19 cellular contexts compared by ENCODE assay signal in the genomic region with DNA sequence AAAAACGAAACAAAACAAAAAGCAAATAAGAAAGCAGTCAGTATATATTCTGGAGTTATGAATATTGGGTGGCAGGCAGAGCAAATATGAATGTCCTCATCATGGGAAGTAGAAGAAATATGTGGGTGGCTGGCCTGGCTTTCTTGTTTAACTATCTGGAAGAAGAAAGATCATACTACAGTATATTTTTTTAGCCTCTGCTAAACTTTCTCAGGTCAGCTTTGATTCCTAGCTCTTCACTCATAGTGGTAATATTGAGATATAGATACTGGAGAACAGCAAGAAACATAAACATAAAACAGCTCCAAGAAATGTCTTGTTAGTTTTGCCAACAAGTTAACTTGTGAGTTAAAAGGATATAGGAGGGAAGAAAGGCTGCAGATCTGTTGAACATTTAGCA.
DNase-seq lines count a peak whose midpoint lies in the region; ATAC-seq, FAIRE-seq and TF ChIP-seq lines count a peak whose summit lies in the region.
"Had no signal": no experiment of that assay in that cellular context is flagged by ENCODE, and none has a peak within 500 bp of the region (broad histone marks: within the 10 kb centered on the region; RNA-seq: fewer than 3 reads in every experiment).

No MANE protein-coding gene starts in this region.

- H3K9me3 ChIP-seq in AG04450 (ENCODE audit: control insufficient read depth, insufficient read depth, low read length) (no peaks in the 10 kb centered on the region), RWPE2 (ENCODE audit: severe bottlenecking) (no peaks in the 10 kb centered on the region)
- H3K9me3 ChIP-seq: heart left ventricle had no signal

- peaks cover 61% of the 10 kb centered on the region for H3K4me1 Mint-ChIP-seq in endothelial cell (ENCODE audit: unreplicated experiment)
- peaks cover 77% of the 10 kb centered on the region for H3K4me1 Mint-ChIP-seq in nephron

- no peak for ATAC-seq in RWPE2 (ENCODE audit: low read depth)
- no peak for ATAC-seq in GM21360 (IDR thresholded peaks at IDR 0.05; ENCODE audit: unreplicated experiment)
- ATAC-seq: esophagus mucosa, heart left ventricle, K562 had no signal

- FAIRE-seq in RCC 7860 (lab: Jason Lieb, UNC): no peak
- FAIRE-seq: islet of Langerhans, K562 had no signal

- H3K27me3 ChIP-seq in AG04450 (ENCODE audit: control insufficient read depth, insufficient read depth, low read length): no peaks in the 10 kb centered on the region
- no peaks in the 10 kb centered on the region for H3K27me3 ChIP-seq in RWPE2 (ENCODE audit: insufficient read depth, poor library complexity, severe bottlenecking)
- H3K27me3 ChIP-seq: heart left ventricle had no signal

- peaks cover 62% of the 10 kb centered on the region for H3K4me1 ChIP-seq in RWPE2 (ENCODE audit: insufficient read depth, poor library complexity, severe bottlenecking)

- H3K4me3 Mint-ChIP-seq in endothelial cell (ENCODE audit: unreplicated experiment) (no peak overlapping the region), nephron (no peak overlapping the region)
- H3K4me3 Mint-ChIP-seq: dendritic cell treated with granulocyte-macrophage colony-stimulating factor and Interleukin-4, amounts not matched to agents 40 ng/mL and 50 ng/mL, for 4 days had no signal

- H3K36me3 ChIP-seq in RWPE2 (ENCODE audit: low read depth): peaks cover 12% of the 10 kb centered on the region

- no peaks in the 10 kb centered on the region for H3K9me3 Mint-ChIP-seq in endothelial cell (ENCODE audit: unreplicated experiment)
- no peaks in the 10 kb centered on the region for H3K9me3 Mint-ChIP-seq in nephron
- H3K9me3 Mint-ChIP-seq: dendritic cell treated with granulocyte-macrophage colony-stimulating factor and Interleukin-4, amounts not matched to agents 40 ng/mL and 50 ng/mL, for 4 days had no signal

- CTCF ChIA-PET in AG04450 (lab: Charles Lee): interaction anchor here (0.6 kb wide), 1 partner anchor 177 kb away, joined by 3 read pairs; no protein-coding TSS in a partner anchor

- POLR2A ChIA-PET in AG04450 (lab: Yijun Ruan, JAX): interaction anchor here (0.7 to 1.2 kb wide), 2 partner anchors 9 to 18 kb away, joined by 4 read pairs; no protein-coding TSS in a partner anchor

- H3K27me3 Mint-ChIP-seq in endothelial cell (ENCODE audit: unreplicated experiment): peaks cover 2% of the 10 kb centered on the region
- peaks cover 8% of the 10 kb centered on the region for H3K27me3 Mint-ChIP-seq in nephron (ENCODE audit: low read depth)

- H3K27ac ChIP-seq in AG04450 (ENCODE audit: low read depth, low read length) (peak overlapping the region; percentile 86), RWPE2 (ENCODE audit: poor library complexity, severe bottlenecking) (peak overlapping the region; percentile 96)

- H3K36me3 Mint-ChIP-seq in endothelial cell (ENCODE audit: low read depth, unreplicated experiment): peaks cover 4% of the 10 kb centered on the region
- H3K36me3 Mint-ChIP-seq in nephron (ENCODE audit: low read depth): peaks cover 43% of the 10 kb centered on the region

- TF ChIP-seq CTCF in AG04450 (IDR thresholded peaks at IDR 0.05; ENCODE audit: low read depth, low read length) (no peak), RWPE2 (IDR thresholded peaks at IDR 0.05; ENCODE audit: poor library complexity, severe bottlenecking) (no peak), endothelial cell (IDR thresholded peaks at IDR 0.05; ENCODE audit: unreplicated experiment) (no peak), nephron (IDR thresholded peaks at IDR 0.05; ENCODE audit: unreplicated experiment in 3 of 3) (no peak)

- DNase-seq in AG04450 (ENCODE audit: low read depth, low spot score) (peak; percentile 55), RWPE2 (ENCODE audit: low spot score) (no peak), endothelial cell (ENCODE audit: low spot score) (no peak), activated gamma-delta T cell (lab: John Stamatoyannopoulos, UW) (no peak), RCC 7860 (ENCODE audit: low spot score) (no peak), C1 segment of cervical spinal cord (lab: John Stamatoyannopoulos, UW) (no peak)
- DNase-seq: activated CD4-positive, alpha-beta T cell treated with anti-CD3 and anti-CD28 coated beads for 4 hours; activated effector memory CD4-positive, alpha-beta T cell treated with anti-CD3 and anti-CD28 coated beads, Interleukin-2, amount 50 U/mL, for 16 hours; H7; heart left ventricle; NCI-H2029; stimulated activated CD4-positive, alpha-beta T cell treated with anti-CD3 and anti-CD28 coated beads, Interleukin-15, amount 100 ng/mL, for 24 hours; stimulated activated naive CD4-positive, alpha-beta T cell had no signal

- H3K4me3 ChIP-seq in AG04450 (ENCODE audit: low read depth, low read length): no peak overlapping the region
- H3K4me3 ChIP-seq in RWPE2 (ENCODE audit: severe bottlenecking): no peak overlapping the region
- H3K4me3 ChIP-seq: heart left ventricle, K562 had no signal

- H3K27ac Mint-ChIP-seq in endothelial cell (ENCODE audit: unreplicated experiment) (peak overlapping the region; percentile 87), nephron (peak overlapping the region; percentile 56 to 92 (median 70))
- H3K27ac Mint-ChIP-seq: dendritic cell treated with granulocyte-macrophage colony-stimulating factor and Interleukin-4, amounts not matched to agents 40 ng/mL and 50 ng/mL, for 4 days had no signal
